Comparison of ENCODE assay signal across 2 cellular contexts in the genomic region with DNA sequence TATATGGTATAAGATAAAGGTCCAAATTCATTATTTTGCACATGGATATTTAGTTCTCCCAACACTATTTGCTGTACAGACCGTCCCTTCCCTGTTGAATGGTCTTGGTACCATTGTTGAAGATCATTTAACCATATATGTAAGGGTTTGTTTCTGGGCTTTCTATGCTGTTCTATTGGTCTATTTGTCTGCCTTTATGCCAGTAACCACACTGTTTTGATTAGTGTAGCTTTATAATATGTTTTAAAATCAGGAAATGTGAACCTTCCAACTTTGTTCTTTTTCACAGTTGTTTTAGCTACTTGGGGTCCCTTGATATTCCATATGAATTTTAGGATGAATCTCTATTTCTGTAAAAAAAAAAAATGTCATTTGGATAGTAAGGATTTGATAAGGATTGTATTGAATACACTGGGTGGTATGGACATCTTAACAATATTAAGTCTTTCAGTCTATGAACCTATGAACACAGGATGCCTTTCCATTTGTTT.
A peak's percentile ranks its signal among the peaks of the same experiment; 100 is the strongest.
TF ChIP-seq lines count a peak whose summit lies in the region.

No MANE protein-coding gene starts in this region.

TF ChIP-seq in HEK293, 187 proteins besides CTCF, POLR2A, EP300 and RAD21:
- TF ChIP-seq ZNF366 (tag by site-specific recombination; conservative IDR thresholded peaks at IDR 0.05) (no peak), ZNF501 (tag by site-specific recombination; IDR thresholded peaks at IDR 0.05) (no peak), ZNF623 (tag by site-specific recombination; IDR thresholded peaks at IDR 0.05) (no peak), ZNF354C (tag by site-specific recombination; IDR thresholded peaks at IDR 0.05; ENCODE audit: borderline replicate concordance, low read depth) (no peak), SETDB1 (IDR thresholded peaks at IDR 0.05; ENCODE audit: insufficient read length, low read length) (peak; percentile 57), ZNF138 (tag by site-specific recombination; IDR thresholded peaks at IDR 0.05; ENCODE audit: borderline replicate concordance) (no peak)
- TF ChIP-seq, protein P1, sequence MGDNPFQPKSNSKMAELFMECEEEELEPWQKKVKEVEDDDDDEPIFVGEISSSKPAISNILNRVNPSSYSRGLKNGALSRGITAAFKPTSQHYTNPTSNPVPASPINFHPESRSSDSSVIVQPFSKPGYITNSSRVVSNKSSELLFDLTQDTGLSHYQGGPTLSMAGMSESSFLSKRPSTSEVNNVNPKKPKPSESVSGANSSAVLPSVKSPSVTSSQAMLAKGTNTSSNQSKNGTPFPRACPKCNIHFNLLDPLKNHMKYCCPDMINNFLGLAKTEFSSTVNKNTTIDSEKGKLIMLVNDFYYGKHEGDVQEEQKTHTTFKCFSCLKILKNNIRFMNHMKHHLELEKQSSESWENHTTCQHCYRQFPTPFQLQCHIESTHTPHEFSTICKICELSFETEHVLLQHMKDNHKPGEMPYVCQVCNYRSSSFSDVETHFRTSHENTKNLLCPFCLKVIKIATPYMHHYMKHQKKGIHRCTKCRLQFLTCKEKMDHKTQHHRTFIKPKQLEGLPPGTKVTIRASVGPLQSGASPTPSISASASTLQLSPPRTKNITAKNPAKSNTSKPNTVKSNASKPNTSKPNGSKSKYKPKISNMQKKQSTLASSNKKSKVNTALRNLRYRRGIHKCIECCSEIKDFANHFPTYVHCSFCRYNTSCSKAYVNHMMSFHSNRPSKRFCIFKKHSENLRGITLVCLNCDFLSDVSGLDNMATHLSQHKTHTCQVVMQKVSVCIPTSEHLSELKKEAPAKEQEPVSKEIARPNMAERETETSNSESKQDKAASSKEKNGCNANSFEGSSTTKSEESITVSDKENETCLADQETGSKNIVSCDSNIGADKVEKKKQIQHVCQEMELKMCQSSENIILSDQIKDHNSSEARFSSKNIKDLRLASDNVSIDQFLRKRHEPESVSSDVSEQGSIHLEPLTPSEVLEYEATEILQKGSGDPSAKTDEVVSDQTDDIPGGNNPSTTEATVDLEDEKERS (tag by site-specific recombination; IDR thresholded peaks at IDR 0.05) = 0 out of 2 replicates have a peak, but pooled peaks have one; percentile 21
- TF ChIP-seq, protein P2, sequence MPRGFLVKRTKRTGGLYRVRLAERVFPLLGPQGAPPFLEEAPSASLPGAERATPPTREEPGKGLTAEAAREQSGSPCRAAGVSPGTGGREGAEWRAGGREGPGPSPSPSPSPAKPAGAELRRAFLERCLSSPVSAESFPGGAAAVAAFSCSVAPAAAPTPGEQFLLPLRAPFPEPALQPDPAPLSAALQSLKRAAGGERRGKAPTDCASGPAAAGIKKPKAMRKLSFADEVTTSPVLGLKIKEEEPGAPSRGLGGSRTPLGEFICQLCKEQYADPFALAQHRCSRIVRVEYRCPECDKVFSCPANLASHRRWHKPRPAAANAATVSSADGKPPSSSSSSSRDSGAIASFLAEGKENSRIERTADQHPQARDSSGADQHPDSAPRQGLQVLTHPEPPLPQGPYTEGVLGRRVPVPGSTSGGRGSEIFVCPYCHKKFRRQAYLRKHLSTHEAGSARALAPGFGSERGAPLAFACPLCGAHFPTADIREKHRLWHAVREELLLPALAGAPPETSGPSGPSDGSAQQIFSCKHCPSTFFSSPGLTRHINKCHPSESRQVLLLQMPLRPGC (tag by site-specific recombination; IDR thresholded peaks at IDR 0.05) = no peak

TF ChIP-seq in GM12878, 131 proteins besides CTCF, POLR2A, EP300 and RAD21:
- TF ChIP-seq SMAD5 (IDR thresholded peaks at IDR 0.05; ENCODE audit: low read depth) (no peak), RB1 (IDR thresholded peaks at IDR 0.05; ENCODE audit: borderline replicate concordance) (no peak), HDAC6 (IDR thresholded peaks at IDR 0.05; ENCODE audit: unreplicated experiment) (no peak)
- TF ChIP-seq, protein P3, sequence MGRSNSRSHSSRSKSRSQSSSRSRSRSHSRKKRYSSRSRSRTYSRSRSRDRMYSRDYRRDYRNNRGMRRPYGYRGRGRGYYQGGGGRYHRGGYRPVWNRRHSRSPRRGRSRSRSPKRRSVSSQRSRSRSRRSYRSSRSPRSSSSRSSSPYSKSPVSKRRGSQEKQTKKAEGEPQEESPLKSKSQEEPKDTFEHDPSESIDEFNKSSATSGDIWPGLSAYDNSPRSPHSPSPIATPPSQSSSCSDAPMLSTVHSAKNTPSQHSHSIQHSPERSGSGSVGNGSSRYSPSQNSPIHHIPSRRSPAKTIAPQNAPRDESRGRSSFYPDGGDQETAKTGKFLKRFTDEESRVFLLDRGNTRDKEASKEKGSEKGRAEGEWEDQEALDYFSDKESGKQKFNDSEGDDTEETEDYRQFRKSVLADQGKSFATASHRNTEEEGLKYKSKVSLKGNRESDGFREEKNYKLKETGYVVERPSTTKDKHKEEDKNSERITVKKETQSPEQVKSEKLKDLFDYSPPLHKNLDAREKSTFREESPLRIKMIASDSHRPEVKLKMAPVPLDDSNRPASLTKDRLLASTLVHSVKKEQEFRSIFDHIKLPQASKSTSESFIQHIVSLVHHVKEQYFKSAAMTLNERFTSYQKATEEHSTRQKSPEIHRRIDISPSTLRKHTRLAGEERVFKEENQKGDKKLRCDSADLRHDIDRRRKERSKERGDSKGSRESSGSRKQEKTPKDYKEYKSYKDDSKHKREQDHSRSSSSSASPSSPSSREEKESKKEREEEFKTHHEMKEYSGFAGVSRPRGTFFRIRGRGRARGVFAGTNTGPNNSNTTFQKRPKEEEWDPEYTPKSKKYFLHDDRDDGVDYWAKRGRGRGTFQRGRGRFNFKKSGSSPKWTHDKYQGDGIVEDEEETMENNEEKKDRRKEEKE (IDR thresholded peaks at IDR 0.05) = no peak
